11 cellular contexts compared by ENCODE assay signal in genomic region chr15:90062729-90063684, GRCh38. TPM values are rescaled to one million over a fixed set of nuclear protein-coding genes. Genes with fewer than 3 reads are reported as not detected.
DNase-seq lines count a peak whose midpoint lies in the region; ATAC-seq and TF ChIP-seq lines count a peak whose summit lies in the region.
"Had no signal": no experiment of that assay in that cellular context is flagged by ENCODE, and none has a peak within 500 bp of the region (broad histone marks: within the 10 kb centered on the region; RNA-seq: fewer than 3 reads in every experiment).

No MANE protein-coding gene starts in this region.

- peaks cover 22% of the 10 kb centered on the region for H3K79me1 ChIP-seq in mesendoderm (ENCODE audit: low read length)

- H3K18ac ChIP-seq in mesendoderm (ENCODE audit: low read length), result peak overlapping the region; percentile 88

- H3K23ac ChIP-seq in mesendoderm (ENCODE audit: low read length), result peak overlapping the region; percentile 95

- peak overlapping the region; percentile 75 for H2BK120ac ChIP-seq in mesendoderm (ENCODE audit: low read depth, low read length)

- peak; percentile 25 to 36 (median 32) for TF ChIP-seq POLR2A in body of pancreas (IDR thresholded peaks at IDR 0.05)

- no peak for ATAC-seq in activated T-cell treated with anti-CD3 and anti-CD28 coated beads, Interleukin-2, amount 50 U/mL, for 72 hours (replicated peaks in 1 of 2)
- ATAC-seq in body of pancreas, result peak; percentile 10
- ATAC-seq in GM19452 (IDR thresholded peaks at IDR 0.05; ENCODE audit: unreplicated experiment), result no peak

- H3K4me3 Mint-ChIP-seq in activated T-cell treated with anti-CD3 and anti-CD28 coated beads, Interleukin-2, amount 50 U/mL, for 24 hours, result no peak overlapping the region
- no peak overlapping the region for H3K4me3 Mint-ChIP-seq in activated T-cell treated with anti-CD3 and anti-CD28 coated beads, Interleukin-2, amount 50 U/mL, for 72 hours

- peak overlapping the region; percentile 96 for H3K4ac ChIP-seq in mesendoderm (ENCODE audit: low read depth, low read length)

- H3K79me2 ChIP-seq in mesendoderm (ENCODE audit: control insufficient read depth, insufficient read depth, low read length), result peaks cover 6% of the 10 kb centered on the region

- H2BK15ac ChIP-seq in mesendoderm (replicated peaks; ENCODE audit: low read depth), result no peak overlapping the region

- peak overlapping the region; percentile 90 for H3K56ac ChIP-seq in mesendoderm (ENCODE audit: low read length)

- H3K9ac ChIP-seq in mesendoderm (ENCODE audit: low read length), result peak overlapping the region; percentile 73

- H3K4me1 ChIP-seq in body of pancreas (peaks cover 75% of the 10 kb centered on the region), mesendoderm (ENCODE audit: control insufficient read depth, low read depth, low read length) (peaks cover 30% of the 10 kb centered on the region), tibial artery (peaks cover 0 to 49% (median 30%) of the 10 kb centered on the region in 4 donors)
- H3K4me1 ChIP-seq: Caco-2 had no signal

- H3K4me3 ChIP-seq in body of pancreas (no peak overlapping the region), mesendoderm (ENCODE audit: low read length) (no peak overlapping the region), tibial artery (no peak overlapping the region)

- H4K5ac ChIP-seq in mesendoderm (ENCODE audit: low read length), result no peak overlapping the region

- H3K27ac ChIP-seq in body of pancreas, result peak overlapping the region; percentile 87 to 96 (median 92)
- peak overlapping the region; percentile 26 for H3K27ac ChIP-seq in mesendoderm (ENCODE audit: low read depth, low read length)
- peak overlapping the region; percentile 32 to 44 for H3K27ac ChIP-seq in tibial artery

- no peaks in the 10 kb centered on the region for H3K36me3 ChIP-seq in body of pancreas (replicated peaks in 1 of 2; ENCODE audit: insufficient read depth in 1 of 2, low read depth in 2 of 2)
- H3K36me3 ChIP-seq in mesendoderm (ENCODE audit: control insufficient read depth, insufficient read depth, low read length), result peaks cover 2% of the 10 kb centered on the region
- peaks cover under 1 to 15% (median 12%) of the 10 kb centered on the region in 3 donors for H3K36me3 ChIP-seq in tibial artery

- intact Hi-C loops in body of pancreas (cut with DNase I), result no loop called here
- intact Hi-C loops in tibial artery (cut with DNase I; ENCODE audit: low total_unique reads), result loop anchor here (10.0 kb wide), 1 partner anchor 58 kb away; the partner anchor contains the start of gene ZNF710

- peaks cover 13% of the 10 kb centered on the region for H3K36me3 Mint-ChIP-seq in activated T-cell treated with anti-CD3 and anti-CD28 coated beads, Interleukin-2, amount 50 U/mL, for 24 hours (ENCODE audit: low read depth)
- H3K36me3 Mint-ChIP-seq in activated T-cell treated with anti-CD3 and anti-CD28 coated beads, Interleukin-2, amount 50 U/mL, for 72 hours (ENCODE audit: insufficient read depth in 2 of 2), result peaks cover 0 to 1% of the 10 kb centered on the region in 2 donors

- H3K9me3 ChIP-seq in body of pancreas (no peaks in the 10 kb centered on the region), tibial artery (no peaks in the 10 kb centered on the region)
- H3K9me3 ChIP-seq: Caco-2 had no signal

- no peak overlapping the region for H4K8ac ChIP-seq in mesendoderm (ENCODE audit: low read depth, low read length)

- peak overlapping the region; percentile 76 for H3K27ac Mint-ChIP-seq in activated T-cell treated with anti-CD3 and anti-CD28 coated beads, Interleukin-2, amount 50 U/mL, for 24 hours
- no peak overlapping the region for H3K27ac Mint-ChIP-seq in activated T-cell treated with anti-CD3 and anti-CD28 coated beads, Interleukin-2, amount 50 U/mL, for 72 hours

- peak overlapping the region; percentile 99 for H2BK5ac ChIP-seq in mesendoderm (ENCODE audit: low read length)

- H3K27me3 ChIP-seq in body of pancreas, result no peaks in the 10 kb centered on the region
- H3K27me3 ChIP-seq in mesendoderm (ENCODE audit: insufficient read depth, low read length, poor library complexity), result no peaks in the 10 kb centered on the region
- no peaks in the 10 kb centered on the region for H3K27me3 ChIP-seq in tibial artery

- no peaks in the 10 kb centered on the region for H3K27me3 Mint-ChIP-seq in activated T-cell treated with anti-CD3 and anti-CD28 coated beads, Interleukin-2, amount 50 U/mL, for 24 hours
- no peaks in the 10 kb centered on the region for H3K27me3 Mint-ChIP-seq in activated T-cell treated with anti-CD3 and anti-CD28 coated beads, Interleukin-2, amount 50 U/mL, for 72 hours (ENCODE audit: low read depth)

- WGBS in body of pancreas, 2 donors, result 16 to 40% methylated on average over 6 to 28 of the region's 28 CpGs
- no CpG with 5 or more reads among the region's 28 CpGs for WGBS in mesendoderm (ENCODE audit: extremely low coverage, insufficient coverage, low lambda C conversion rate)

- H3K9me3 Mint-ChIP-seq in activated T-cell treated with anti-CD3 and anti-CD28 coated beads, Interleukin-2, amount 50 U/mL, for 24 hours, result no peaks in the 10 kb centered on the region
- H3K9me3 Mint-ChIP-seq in activated T-cell treated with anti-CD3 and anti-CD28 coated beads, Interleukin-2, amount 50 U/mL, for 72 hours, result no peaks in the 10 kb centered on the region

- no peak for DNase-seq in activated T-cell treated with anti-CD3 and anti-CD28 coated beads, Interleukin-2, amount 50 U/mL, for 24 hours
- no peak for DNase-seq in activated T-cell treated with anti-CD3 and anti-CD28 coated beads, Interleukin-2, amount 50 U/mL, for 72 hours
- peak in 3 of 4 donors; percentile 75 to 81 (median 75) for DNase-seq in body of pancreas
- no peak for DNase-seq in mesendoderm
- DNase-seq in tibial artery, result no peak
- no peak for DNase-seq in RKO (ENCODE audit: low spot score)
- no peak for DNase-seq in glomerular visceral epithelial cell (ENCODE audit: extremely low spot score)
- DNase-seq: activated CD8-positive, alpha-beta memory T cell treated with anti-CD3 and anti-CD28 coated beads for 24 hours; Caco-2; NCI-H446 had no signal

- TF ChIP-seq CTCF in body of pancreas (IDR thresholded peaks at IDR 0.05) (no peak), tibial artery (IDR thresholded peaks at IDR 0.05) (no peak)

- peak overlapping the region; percentile 98 for H2AK5ac ChIP-seq in mesendoderm (ENCODE audit: low read length)

- H3K4me1 Mint-ChIP-seq in activated T-cell treated with anti-CD3 and anti-CD28 coated beads, Interleukin-2, amount 50 U/mL, for 24 hours (ENCODE audit: low read depth), result peaks cover 47% of the 10 kb centered on the region
- H3K4me1 Mint-ChIP-seq in activated T-cell treated with anti-CD3 and anti-CD28 coated beads, Interleukin-2, amount 50 U/mL, for 72 hours (ENCODE audit: low read depth), result peaks cover 62% of the 10 kb centered on the region

- H3K4me2 ChIP-seq in mesendoderm (ENCODE audit: low read length), result no peak overlapping the region

RNA-seq across cellular contexts. Expression of gene IDH2, which starts 39.3 kb away (rescaled TPM):
- 100 to 1,000 TPM; 123 to 170 TPM for total RNA-seq in activated T-cell treated with anti-CD3 and anti-CD28 coated beads, Interleukin-2, amount 50 U/mL, for 72 hours
- total RNA-seq in body of pancreas, result 10 to 100 TPM; 77.5 to 78.6 TPM
- polyA plus RNA-seq in mesendoderm (2013, experiment 1 of 2), result 18.1 TPM
- 18.5 TPM for polyA plus RNA-seq in mesendoderm (2013, experiment 2 of 2)

Comparison
In these comparisons a context has a peak if more than half of its experiments do, and no peak if none do; other contexts are left out.
1. DNase-seq: peak in body of pancreas (3 of 4); none in activated T-cell treated with anti-CD3 and anti-CD28 coated beads, Interleukin-2, amount 50 U/mL, for 24 hours (single experiment), activated T-cell treated with anti-CD3 and anti-CD28 coated beads, Interleukin-2, amount 50 U/mL, for 72 hours (0 of 2), mesendoderm (single experiment), tibial artery (0 of 2), RKO (single experiment) and glomerular visceral epithelial cell (single experiment).
2. H3K27ac ChIP-seq: peak in every context shown above with its lines; median percentile 92 in body of pancreas; 38 in tibial artery; 26 in mesendoderm.